Comparison of ENCODE assay signal across 20 cellular contexts in genomic region chr6:126773122-126773805, GRCh38.
DNase-seq lines count a peak whose midpoint lies in the region; ATAC-seq and TF ChIP-seq lines count a peak whose summit lies in the region.
"Had no signal": no experiment of that assay in that cellular context is flagged by ENCODE, and none has a peak within 500 bp of the region (broad histone marks: within the 10 kb centered on the region; RNA-seq: fewer than 3 reads in every experiment).

No MANE protein-coding gene starts in this region.

- H3F3A ChIP-seq in GM23338 (replicated peaks; ENCODE audit: low read depth): no peaks in the 10 kb centered on the region

- H3K9me3 Mint-ChIP-seq in GM23338: no peaks in the 10 kb centered on the region
- H3K9me3 Mint-ChIP-seq in activated CD4-positive, alpha-beta T cell treated with anti-CD3 and anti-CD28 coated beads for 36 hours (ENCODE audit: low read depth): no peaks in the 10 kb centered on the region
- H3K9me3 Mint-ChIP-seq: activated naive CD4-positive, alpha-beta T cell treated with anti-CD3 and anti-CD28 coated beads, Interleukin-2, amount 50 U/mL, for 72 hours; stimulated activated naive CD8-positive, alpha-beta T cell treated with anti-CD3 and anti-CD28 coated beads, Interleukin-15, amount 100 ng/mL, for 72 hours; T-helper 2 cell treated with Interferon-gamma antibody and Interleukin-4, amounts not matched to agents 5 μg/mL and 100 μg/mL, for 36 hours had no signal

- peak overlapping the region; percentile 16; the same call in 1 of the 2 replicates for H3K4me2 ChIP-seq in GM23338

- DNase-seq in GM23338 (ENCODE audit: low spot score): peak; percentile 45
- DNase-seq in cardiac fibroblast (ENCODE audit: low read depth in 2 of 2): peak; percentile 35 to 40
- DNase-seq in iris pigment epithelial cell (ENCODE audit: low read depth): peak; percentile 43
- DNase-seq in sciatic nerve (ENCODE audit: low spot score): no peak
- no peak for DNase-seq in NCI-H146 (lab: John Stamatoyannopoulos, UW)
- no peak for DNase-seq in stimulated activated CD4-positive, alpha-beta T cell treated with anti-CD3 and anti-CD28 coated beads, Interleukin-4, amount 100 ng/mL, for 1 hour
- no peak for DNase-seq in activated CD4-positive, alpha-beta T cell treated with anti-CD3 and anti-CD28 coated beads for 36 hours
- DNase-seq: activated CD4-positive, alpha-beta T cell treated with anti-CD3 and anti-CD28 coated beads for 4 hours; activated T-cell treated with anti-CD3 and anti-CD28 coated beads for 4 hours; C1 segment of cervical spinal cord; cerebellar nuclear complex; DMS53; heart left ventricle; NCI-H187 treated with DMSO at 0.1 percent for 48 hours; NCI-H510A; posterior cingulate gyrus; stimulated activated naive CD8-positive, alpha-beta T cell treated with anti-CD3 and anti-CD28 coated beads, Interleukin-15, amount 100 ng/mL, for 72 hours had no signal

- H3K27me3 ChIP-seq in GM23338 (ENCODE audit: insufficient read depth): no peaks in the 10 kb centered on the region

- CTCF ChIA-PET in activated CD4-positive, alpha-beta T cell treated with anti-CD3 and anti-CD28 coated beads for 36 hours (lab: Charles Lee): no interaction called here

- no peaks in the 10 kb centered on the region for H3K36me3 Mint-ChIP-seq in GM23338 (ENCODE audit: low read depth)
- H3K36me3 Mint-ChIP-seq in activated CD4-positive, alpha-beta T cell treated with anti-CD3 and anti-CD28 coated beads for 36 hours (ENCODE audit: low read depth): no peaks in the 10 kb centered on the region
- H3K36me3 Mint-ChIP-seq: activated naive CD4-positive, alpha-beta T cell treated with anti-CD3 and anti-CD28 coated beads, Interleukin-2, amount 50 U/mL, for 72 hours had no signal

- ATAC-seq in GM23338: peak; percentile 76
- peak; percentile 85 for ATAC-seq in sciatic nerve
- ATAC-seq in activated CD4-positive, alpha-beta T cell treated with anti-CD3 and anti-CD28 coated beads for 36 hours: no peak
- ATAC-seq: activated naive CD4-positive, alpha-beta T cell treated with anti-CD3 and anti-CD28 coated beads, Interleukin-2, amount 50 U/mL, for 72 hours; stimulated activated naive CD8-positive, alpha-beta T cell treated with anti-CD3 and anti-CD28 coated beads, Interleukin-15, amount 100 ng/mL, for 72 hours had no signal

- H3K79me2 ChIP-seq in GM23338 (replicated peaks; ENCODE audit: insufficient read depth): no peaks in the 10 kb centered on the region

- H3K36me3 ChIP-seq in GM23338 (ENCODE audit: insufficient read depth): no peaks in the 10 kb centered on the region
- H3K36me3 ChIP-seq: heart left ventricle, SJSA1 had no signal

- H3K4me1 ChIP-seq in GM23338 (ENCODE audit: insufficient read depth): peaks cover 27% of the 10 kb centered on the region
- H3K4me1 ChIP-seq: SJSA1 had no signal

- H3K27ac ChIP-seq in GM23338 (ENCODE audit: low read depth): no peak overlapping the region
- H3K27ac ChIP-seq: heart left ventricle, SJSA1 had no signal

- no peaks in the 10 kb centered on the region for H4K20me1 ChIP-seq in GM23338 (replicated peaks; ENCODE audit: insufficient read depth)

- H3K4me1 Mint-ChIP-seq in GM23338: peaks cover 14% of the 10 kb centered on the region
- H3K4me1 Mint-ChIP-seq in activated CD4-positive, alpha-beta T cell treated with anti-CD3 and anti-CD28 coated beads for 36 hours: no peaks in the 10 kb centered on the region
- H3K4me1 Mint-ChIP-seq: stimulated activated naive CD8-positive, alpha-beta T cell treated with anti-CD3 and anti-CD28 coated beads, Interleukin-15, amount 100 ng/mL, for 72 hours had no signal

- H3K4me3 Mint-ChIP-seq in GM23338: no peak overlapping the region
- H3K4me3 Mint-ChIP-seq in activated CD4-positive, alpha-beta T cell treated with anti-CD3 and anti-CD28 coated beads for 36 hours: no peak overlapping the region
- H3K4me3 Mint-ChIP-seq: stimulated activated naive CD8-positive, alpha-beta T cell treated with anti-CD3 and anti-CD28 coated beads, Interleukin-15, amount 100 ng/mL, for 72 hours; T-helper 2 cell treated with Interferon-gamma antibody and Interleukin-4, amounts not matched to agents 5 μg/mL and 100 μg/mL, for 36 hours had no signal

- peak overlapping the region; percentile 67 for H3K27ac Mint-ChIP-seq in GM23338
- H3K27ac Mint-ChIP-seq in activated CD4-positive, alpha-beta T cell treated with anti-CD3 and anti-CD28 coated beads for 36 hours: no peak overlapping the region
- H3K27ac Mint-ChIP-seq: activated naive CD4-positive, alpha-beta T cell treated with anti-CD3 and anti-CD28 coated beads, Interleukin-2, amount 50 U/mL, for 72 hours; T-helper 2 cell treated with Interferon-gamma antibody and Interleukin-4, amounts not matched to agents 5 μg/mL and 100 μg/mL, for 36 hours had no signal

- H3K9me2 ChIP-seq in GM23338 (ENCODE audit: insufficient read depth): no peaks in the 10 kb centered on the region

- no peak overlapping the region; the same call in 1 of the 2 replicates for H2AFZ ChIP-seq in GM23338

- TF ChIP-seq CTCF in GM23338 (conservative IDR thresholded peaks at IDR 0.05; ENCODE audit: low read depth in 2 of 2): no peak
- TF ChIP-seq CTCF in cardiac fibroblast (IDR thresholded peaks at IDR 0.05; ENCODE audit: low read depth, low read length): no peak

- intact Hi-C loops in sciatic nerve (cut with DNase I): no loop called here
- intact Hi-C loops in activated CD4-positive, alpha-beta T cell treated with anti-CD3 and anti-CD28 coated beads for 36 hours (cut with DNase I, micrococcal nuclease): no loop called here

- POLR2A ChIA-PET in activated CD4-positive, alpha-beta T cell treated with anti-CD3 and anti-CD28 coated beads for 36 hours (lab: Charles Lee): no interaction called here

- H3K4me3 ChIP-seq in GM23338: no peak overlapping the region
- H3K4me3 ChIP-seq in cardiac fibroblast (replicated peaks in 1 of 2; ENCODE audit: low read depth in 2 of 2, low read length in 2 of 2): no peak overlapping the region
- H3K4me3 ChIP-seq: heart left ventricle, SJSA1 had no signal

- H3K27me3 Mint-ChIP-seq in GM23338 (ENCODE audit: insufficient read depth, low read depth, poor library complexity): peaks cover 6% of the 10 kb centered on the region
- peaks cover 5% of the 10 kb centered on the region for H3K27me3 Mint-ChIP-seq in activated CD4-positive, alpha-beta T cell treated with anti-CD3 and anti-CD28 coated beads for 36 hours

TF ChIP-seq in GM23338, 12 proteins besides CTCF, POLR2A, EP300 and RAD21 (continues in another document):
- TF ChIP-seq ZNF331 (CRISPR knock-in tag; IDR thresholded peaks at IDR 0.05; ENCODE audit: low read depth) (no peak), JUNB (IDR thresholded peaks at IDR 0.05; ENCODE audit: unreplicated experiment) (no peak), ZNF462 (CRISPR knock-in tag; IDR thresholded peaks at IDR 0.05) (no peak)

Comparison
In these comparisons a context has a peak if more than half of its experiments do, and no peak if none do; other contexts are left out.
1. DNase-seq: peak in GM23338 (single experiment), cardiac fibroblast (2 of 2) and iris pigment epithelial cell (single experiment); none in sciatic nerve (single experiment), NCI-H146 (single experiment), stimulated activated CD4-positive, alpha-beta T cell treated with anti-CD3 and anti-CD28 coated beads, Interleukin-4, amount 100 ng/mL, for 1 hour (single experiment) and activated CD4-positive, alpha-beta T cell treated with anti-CD3 and anti-CD28 coated beads for 36 hours (single experiment).